9 cellular contexts compared by ENCODE assay signal in genomic region chr11:125625225-125625593, GRCh38. TPM values are rescaled to one million over a fixed set of nuclear protein-coding genes. Genes with fewer than 3 reads are reported as not detected.
DNase-seq lines count a peak whose midpoint lies in the region; ATAC-seq, FAIRE-seq and TF ChIP-seq lines count a peak whose summit lies in the region.
"Had no signal": no experiment of that assay in that cellular context is flagged by ENCODE, and none has a peak within 500 bp of the region (broad histone marks: within the 10 kb centered on the region; RNA-seq: fewer than 3 reads in every experiment).

No MANE protein-coding gene starts in this region.

- H3K4me2 ChIP-seq in DND-41 (ENCODE audit: insufficient read depth, low read length) (peak overlapping the region; percentile 99), GM12878 (ENCODE audit: control insufficient read depth, insufficient read depth) (peak overlapping the region; percentile 97)

- peak overlapping the region; percentile 92 for H3K9ac ChIP-seq in DND-41 (ENCODE audit: low read depth, low read length)
- peak overlapping the region; percentile 97 for H3K9ac ChIP-seq in GM12878 (ENCODE audit: control insufficient read depth, insufficient read depth, low read length)

- DNase-seq in DND-41 (no peak), HL-60 (ENCODE audit: low read depth in 1 of 2, low spot score in 1 of 2) (no peak), GM12878 (ENCODE audit: low read depth, low spot score) (no peak), tibial artery (no peak), superior temporal gyrus (ENCODE audit: extremely low spot score) (no peak), DMS53 (lab: John Stamatoyannopoulos, UW) (no peak), urothelium cell line (ENCODE audit: low spot score) (no peak)

- TF ChIP-seq CTCF in DND-41 (IDR thresholded peaks at IDR 0.05; ENCODE audit: borderline replicate concordance, extremely low read depth, low read length, poor library complexity, severe bottlenecking) (no peak), HL-60 (IDR thresholded peaks at IDR 0.05; ENCODE audit: insufficient read depth, low read length) (no peak), GM12878 (IDR thresholded peaks at IDR 0.05 in 2 of 3, conservative IDR thresholded peaks at IDR 0.05 in 1 of 3; ENCODE audit: control insufficient read depth in 2 of 3, extremely low read depth in 1 of 3, insufficient read depth in 1 of 3, low read depth in 3 of 3, low read length in 3 of 3) (no peak), tibial artery (IDR thresholded peaks at IDR 0.05) (no peak)

- H3K9me3 ChIP-seq in DND-41 (ENCODE audit: insufficient read depth, low read length, severe bottlenecking) (no peaks in the 10 kb centered on the region), GM12878 (replicated peaks; ENCODE audit: control insufficient read depth, insufficient read depth, low read length) (no peaks in the 10 kb centered on the region), tibial artery (no peaks in the 10 kb centered on the region)

- H3K79me2 ChIP-seq in DND-41 (ENCODE audit: insufficient read depth, low read length) (peaks cover 61% of the 10 kb centered on the region), GM12878 (ENCODE audit: control insufficient read depth, insufficient read depth, low read length) (peaks cover 30% of the 10 kb centered on the region)

- POLR2A ChIA-PET in GM12878 (lab: Charles Lee) = interaction anchor here (0.7 to 2.4 kb wide), 8 partner anchors 8 to 263 kb away, joined by 3 to 18 read pairs (median 4); partner anchors contain the start of genes HYLS1 and STT3A

- TF ChIP-seq RAD21 in GM12878 (IDR thresholded peaks at IDR 0.05; ENCODE audit: insufficient read depth, low read depth, low read length) = no peak

- WGBS in GM12878 (ENCODE audit: insufficient coverage, insufficient replicate concordance, low lambda C conversion rate, missing lambda C conversion rate) = under 1% methylated on average over 16 of the region's 16 CpGs

- RAD21 ChIA-PET in GM12878 (lab: Charles Lee; ENCODE audit: unreplicated experiment) = interaction anchor here (0.8 to 1.9 kb wide), 7 partner anchors 8 to 265 kb away, joined by 3 to 5 read pairs (median 3); partner anchors contain the start of genes HYLS1 and STT3A

- SMC1A ChIA-PET in GM12878 (lab: Charles Lee; ENCODE audit: uncharacterized antibody, unreplicated experiment) = interaction anchor here (0.6 to 2.4 kb wide), 8 partner anchors 31 to 569 kb away, joined by 3 to 10 read pairs (median 4); partner anchors contain the start of gene STT3A

- H3K4me1 ChIP-seq in DND-41 (ENCODE audit: insufficient read depth, low read length) (peaks cover 46% of the 10 kb centered on the region), GM12878 (ENCODE audit: control insufficient read depth, insufficient read depth, low read length) (peaks cover 7% of the 10 kb centered on the region; the same call in 1 of the 2 replicates), tibial artery (peaks cover 0 to 49% (median 25%) of the 10 kb centered on the region in 4 donors)

- H3K27ac ChIP-seq in DND-41 (ENCODE audit: low read length) (peak overlapping the region; percentile 99), HL-60 (replicated peaks) (peak overlapping the region; percentile 85), GM12878 (ENCODE audit: control insufficient read depth, insufficient read depth) (peak overlapping the region; percentile 97), layer of hippocampus (ENCODE audit: low read depth, low read length) (peak overlapping the region; percentile 97), tibial artery (peak overlapping the region; percentile 92)

- H3K27me3 ChIP-seq in DND-41 (ENCODE audit: insufficient read depth, low read length, poor library complexity) (no peaks in the 10 kb centered on the region), HL-60 (ENCODE audit: insufficient read depth, poor library complexity, severe bottlenecking) (no peaks in the 10 kb centered on the region), GM12878 (replicated peaks in 1 of 2; ENCODE audit: control insufficient read depth in 2 of 2, insufficient read depth in 2 of 2, low read length in 1 of 2) (no peaks in the 10 kb centered on the region), layer of hippocampus (ENCODE audit: control insufficient read depth, insufficient read depth, low read length) (no peaks in the 10 kb centered on the region), tibial artery (no peaks in the 10 kb centered on the region)

- H3K4me3 ChIP-seq in DND-41 (ENCODE audit: low read depth in 1 of 2, low read length in 2 of 2) = peak overlapping the region; percentile 72 to 95
- H3K4me3 ChIP-seq in HL-60 (replicated peaks; ENCODE audit: insufficient read depth, low read length) = peak overlapping the region; percentile 93
- H3K4me3 ChIP-seq in GM12878 = peak overlapping the region; percentile 81
- H3K4me3 ChIP-seq in tibial artery = peak overlapping the region; percentile 63 to 76

- H3K36me3 ChIP-seq in DND-41 (ENCODE audit: insufficient read depth, low read length) (peaks cover 57% of the 10 kb centered on the region), GM12878 (ENCODE audit: control insufficient read depth in 2 of 2, insufficient read depth in 2 of 2, low read length in 1 of 2) (peaks cover 3 to 10% of the 10 kb centered on the region in 2 experiments), tibial artery (peaks cover 6 to 16% (median 14%) of the 10 kb centered on the region in 3 donors)

- intact Hi-C loops in GM12878 (cut with micrococcal nuclease; ENCODE audit: unreplicated experiment) = loop anchor here (1.0 to 2.0 kb wide), 2 partner anchors 32 to 56 kb away; partner anchors contain the start of genes EI24 and STT3A
- intact Hi-C loops in tibial artery (cut with DNase I; ENCODE audit: low total_unique reads) = loop anchor here (10.0 kb wide), 1 partner anchor 860 kb away; the partner anchor contains the start of gene ESAM

- ATAC-seq in DND-41 (ENCODE audit: insufficient read depth, low read depth) (peak; percentile 50), GM12878 (no peak)

- TF ChIP-seq EP300 in GM12878 (IDR thresholded peaks at IDR 0.05; ENCODE audit: borderline replicate concordance in 1 of 2, control insufficient read depth in 1 of 2, low read depth in 2 of 2, low read length in 2 of 2) = no peak

- BruUV-seq in GM12878 (replicated peaks; lab: Mats Ljungman, UMichigan) = TSS peak; percentile 97

- no peak for FAIRE-seq in GM12878 (lab: Jason Lieb, UNC)
- FAIRE-seq in urothelium cell line (lab: Jason Lieb, UNC) = no peak

- in situ Hi-C loops in GM12878 (cut with MboI) = no loop called here

- TF ChIP-seq POLR2A in GM12878 (IDR thresholded peaks at IDR 0.05; ENCODE audit: low read depth, low read length) = no peak

- CTCF ChIA-PET in GM12878 (lab: Yijun Ruan, JAX) = interaction anchor here (1.1 to 1.4 kb wide), 3 partner anchors 32 to 263 kb away, joined by 3 to 4 read pairs (median 4); partner anchors contain the start of gene HYLS1

- H4K20me1 ChIP-seq in DND-41 (ENCODE audit: insufficient read depth, low read length) (peaks cover 24% of the 10 kb centered on the region; the same call in 1 of the 2 replicates), GM12878 (ENCODE audit: control insufficient read depth, insufficient read depth) (no peaks in the 10 kb centered on the region)

- H2AFZ ChIP-seq in DND-41 (ENCODE audit: low read depth, low read length) = peak overlapping the region; percentile 98
- H2AFZ ChIP-seq in GM12878 (ENCODE audit: control insufficient read depth, low read depth, low read length) = peak overlapping the region; percentile 95

RNA-seq across cellular contexts. Expression of gene CHEK1, which starts 0.2 kb away (rescaled TPM):
- total RNA-seq in GM12878 (2013; cell fraction: nucleolus; rRNA removed) = 52.5 and 58.9 TPM in 2 replicates
- total RNA-seq in GM12878 (2014; rRNA removed) = 53.7 and 59.6 TPM in 2 replicates
- 66.1 and 66.8 TPM in 2 replicates for total RNA-seq in GM12878 (2014; rRNA removed; fragmentation: Illumina TruSeq; extraction: Trizol)
- 67.1 and 68.2 TPM in 2 replicates for total RNA-seq in GM12878 (2021)
- polyA plus RNA-seq in GM12878 (2011; ENCODE audit: low read depth) = 15.9 TPM
- 65.0 and 99.2 TPM in 2 replicates for polyA plus RNA-seq in GM12878 (2011; rRNA removed)
- 26.8 and 27.8 TPM in 2 replicates for polyA plus RNA-seq in GM12878 (2011; cell fraction: cytosol; rRNA removed)
- 21.8 and 24.9 TPM in 2 replicates for polyA plus RNA-seq in GM12878 (2011; cell fraction: nucleus; rRNA removed)
- 22.8 and 30.9 TPM in 2 replicates for polyA plus RNA-seq in GM12878 (2012)
- 72.9 and 75.5 TPM in 2 replicates for polyA plus RNA-seq in GM12878 (2014; fragmentation: Illumina TruSeq; extraction: Trizol)
- polyA plus RNA-seq in GM12878 (2014; fragmentation: Nextera tagmentation; extraction: Ambion mirVana) = 10 to 100 TPM; 47.0 to 52.5 TPM
- 42.1 and 43.8 TPM in 2 replicates for polyA plus RNA-seq in GM12878 (2014; rRNA removed)
- polyA plus RNA-seq in GM12878 (2016; fragmentation: Nextera tagmentation; extraction: Ambion mirVana) = 10 to 100 TPM; 66.2 to 68.6 TPM
- 32.4 and 37.7 TPM in 2 replicates for polyA minus RNA-seq in GM12878 (2011; rRNA and poly(A)+ RNA removed)
- 17.0 and 21.0 TPM in 2 replicates for polyA minus RNA-seq in GM12878 (2011; cell fraction: cytosol; rRNA and poly(A)+ RNA removed)
- 34.2 and 51.4 TPM in 2 replicates for polyA minus RNA-seq in GM12878 (2011; cell fraction: nucleus; rRNA and poly(A)+ RNA removed)

RNA-seq across cellular contexts. Expression of gene STT3A, which starts 32.6 kb away (rescaled TPM):
- 202 and 205 TPM in 2 replicates for total RNA-seq in GM12878 (2013; cell fraction: nucleolus; rRNA removed)
- total RNA-seq in GM12878 (2014; rRNA removed) (139 and 141 TPM in 2 replicates), GM12878 (2014; rRNA removed; fragmentation: Illumina TruSeq; extraction: Trizol) (92.0 and 94.7 TPM in 2 replicates), GM12878 (2021) (112 and 114 TPM in 2 replicates)
- polyA plus RNA-seq in GM12878 (2011; ENCODE audit: low read depth) = 112 TPM
- polyA plus RNA-seq in GM12878 (2011; rRNA removed) (152 and 188 TPM in 2 replicates), GM12878 (2014; fragmentation: Illumina TruSeq; extraction: Trizol) (124 and 151 TPM in 2 replicates), GM12878 (2014; fragmentation: Nextera tagmentation; extraction: Ambion mirVana) (100 to 1,000 TPM in 1 of 2 experiments, 10 to 100 TPM in 1; 82.9 to 103 TPM), GM12878 (2014; rRNA removed) (65.2 and 74.4 TPM in 2 replicates), GM12878 (2016; fragmentation: Nextera tagmentation; extraction: Ambion mirVana) (100 to 1,000 TPM; 193 to 202 TPM)
- polyA plus RNA-seq in GM12878 (2011; cell fraction: cytosol; rRNA removed) = 162 and 232 TPM in 2 replicates
- 117 and 119 TPM in 2 replicates for polyA plus RNA-seq in GM12878 (2011; cell fraction: nucleus; rRNA removed)
- polyA plus RNA-seq in GM12878 (2012) = 108 and 128 TPM in 2 replicates
- 530 and 786 TPM in 2 replicates for polyA minus RNA-seq in GM12878 (2011; rRNA and poly(A)+ RNA removed)
- 106 and 109 TPM in 2 replicates for polyA minus RNA-seq in GM12878 (2011; cell fraction: cytosol; rRNA and poly(A)+ RNA removed)
- 81.2 and 107 TPM in 2 replicates for polyA minus RNA-seq in GM12878 (2011; cell fraction: nucleus; rRNA and poly(A)+ RNA removed)

RNA-seq across cellular contexts. Expression of gene ACRV1, which starts 55.4 kb away (rescaled TPM):
- not detected in 2 replicates for total RNA-seq in GM12878 (2013; cell fraction: nucleolus; rRNA removed)
- total RNA-seq in GM12878 (2014; rRNA removed) (0.11 TPM in 1 of 2 replicates, not detected in the other), GM12878 (2014; rRNA removed; fragmentation: Illumina TruSeq; extraction: Trizol) (0.09 TPM in 1 of 2 replicates, not detected in the other), GM12878 (2021) (0.21 TPM in 1 of 2 replicates, not detected in the other)
- not detected for polyA plus RNA-seq in GM12878 (2011; ENCODE audit: low read depth)
- polyA plus RNA-seq in GM12878 (2011; rRNA removed) (not detected in 2 replicates), GM12878 (2014; fragmentation: Illumina TruSeq; extraction: Trizol) (0.10 TPM in 1 of 2 replicates, not detected in the other), GM12878 (2014; fragmentation: Nextera tagmentation; extraction: Ambion mirVana) (under 1 TPM; 0.20 to 0.60 TPM), GM12878 (2014; rRNA removed) (0.26 TPM in 1 of 2 replicates, not detected in the other), GM12878 (2016; fragmentation: Nextera tagmentation; extraction: Ambion mirVana) (under 1 TPM; 0.78 to 0.82 TPM)
- 0.01 and 0.07 TPM in 2 replicates for polyA plus RNA-seq in GM12878 (2011; cell fraction: cytosol; rRNA removed)
- 0.04 and 0.12 TPM in 2 replicates for polyA plus RNA-seq in GM12878 (2011; cell fraction: nucleus; rRNA removed)
- polyA plus RNA-seq in GM12878 (2012) = 0.18 and 0.24 TPM in 2 replicates
- polyA minus RNA-seq in GM12878 (2011; rRNA and poly(A)+ RNA removed) = not detected in 2 replicates
- not detected in 2 replicates for polyA minus RNA-seq in GM12878 (2011; cell fraction: cytosol; rRNA and poly(A)+ RNA removed)
- polyA minus RNA-seq in GM12878 (2011; cell fraction: nucleus; rRNA and poly(A)+ RNA removed) = 0.24 TPM in 1 of 2 replicates, not detected in the other
- total RNA-seq: T-helper 2 cell treated with Interferon-gamma antibody and Interleukin-4, amounts not matched to agents 100 ng/mL and 5 ng/mL, for 36 hours had no signal

RNA-seq across cellular contexts. Expression of gene EI24, which starts 55.9 kb away (rescaled TPM):
- 29.1 and 31.1 TPM in 2 replicates for total RNA-seq in GM12878 (2013; cell fraction: nucleolus; rRNA removed)
- total RNA-seq in GM12878 (2014; rRNA removed) (76.1 and 86.5 TPM in 2 replicates), GM12878 (2014; rRNA removed; fragmentation: Illumina TruSeq; extraction: Trizol) (52.3 and 54.2 TPM in 2 replicates), GM12878 (2021) (54.5 and 57.2 TPM in 2 replicates)
- polyA plus RNA-seq in GM12878 (2011; ENCODE audit: low read depth) = 31.3 TPM
- polyA plus RNA-seq in GM12878 (2011; rRNA removed) (84.6 and 87.0 TPM in 2 replicates), GM12878 (2014; fragmentation: Illumina TruSeq; extraction: Trizol) (80.7 and 89.6 TPM in 2 replicates), GM12878 (2014; fragmentation: Nextera tagmentation; extraction: Ambion mirVana) (10 to 100 TPM; 20.3 to 32.8 TPM), GM12878 (2014; rRNA removed) (61.5 and 64.7 TPM in 2 replicates), GM12878 (2016; fragmentation: Nextera tagmentation; extraction: Ambion mirVana) (100 to 1,000 TPM; 122 to 127 TPM)
- 66.8 and 83.4 TPM in 2 replicates for polyA plus RNA-seq in GM12878 (2011; cell fraction: cytosol; rRNA removed)
- polyA plus RNA-seq in GM12878 (2011; cell fraction: nucleus; rRNA removed) = 35.4 and 36.5 TPM in 2 replicates
- polyA plus RNA-seq in GM12878 (2012) = 29.4 and 37.7 TPM in 2 replicates
- polyA minus RNA-seq in GM12878 (2011; rRNA and poly(A)+ RNA removed) = 71.5 and 76.5 TPM in 2 replicates
- 18.3 and 20.3 TPM in 2 replicates for polyA minus RNA-seq in GM12878 (2011; cell fraction: cytosol; rRNA and poly(A)+ RNA removed)
- 8.3 and 15.2 TPM in 2 replicates for polyA minus RNA-seq in GM12878 (2011; cell fraction: nucleus; rRNA and poly(A)+ RNA removed)
